1 cellular context compared by ENCODE assay signal in the genomic region with DNA sequence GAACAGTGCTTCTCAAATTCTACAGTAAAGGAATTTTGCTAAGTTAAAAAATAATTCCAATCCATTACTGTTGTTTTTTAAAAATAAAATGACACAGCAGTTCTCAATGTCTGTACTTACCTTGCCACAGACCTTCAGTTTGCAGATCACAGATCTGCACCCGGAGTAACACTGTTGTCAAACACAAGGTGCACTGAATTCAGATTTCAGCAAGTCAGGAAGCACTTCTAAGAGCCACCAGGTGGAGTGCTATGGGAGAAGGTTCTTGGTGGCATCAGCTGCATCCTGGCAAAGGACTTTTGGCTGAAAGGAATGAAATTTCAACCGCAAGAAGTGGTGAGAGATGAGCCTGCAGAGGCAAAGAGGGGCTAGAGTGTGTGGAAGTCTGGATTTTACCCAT.
TF ChIP-seq lines count a peak whose summit lies in the region.

No MANE protein-coding gene starts in this region.

TF ChIP-seq in HepG2, 621 proteins besides CTCF, POLR2A, EP300 and RAD21 (continues in another document):
- TF ChIP-seq MIXL1 (CRISPR knock-in tag; IDR thresholded peaks at IDR 0.05) (0 out of 2 replicates have a peak, but pooled peaks have one; percentile 56), XRCC5 (optimal IDR thresholded peaks at IDR 0.05; ENCODE audit: low read length) (peak; percentile 54), ZNF251 (CRISPR knock-in tag; IDR thresholded peaks at IDR 0.05) (no peak), HMGXB4 (CRISPR knock-in tag; IDR thresholded peaks at IDR 0.05; ENCODE audit: borderline replicate concordance in 1 of 2, low read depth in 1 of 2) (0 out of 4 replicates have a peak, but pooled peaks of 1 of the 2 experiments have one; percentile 57), ZNF552 (CRISPR knock-in tag; IDR thresholded peaks at IDR 0.05; ENCODE audit: borderline replicate concordance) (no peak), TFAP4 (IDR thresholded peaks at IDR 0.05; ENCODE audit: borderline replicate concordance, low read depth) (peak; percentile 55; the same call in 1 of the 2 replicates), NONO (IDR thresholded peaks at IDR 0.05) (no peak), NONO (CRISPR knock-in tag; conservative IDR thresholded peaks at IDR 0.05) (0 out of 2 replicates have a peak, but pooled peaks have one; percentile 40), ZNF296 (CRISPR knock-in tag; conservative IDR thresholded peaks at IDR 0.05) (no peak), TGIF2 (CRISPR knock-in tag; IDR thresholded peaks at IDR 0.05) (0 out of 2 replicates have a peak, but pooled peaks have one; percentile 61), ZNF160 (CRISPR knock-in tag; IDR thresholded peaks at IDR 0.05) (no peak), NFE2L2 (IDR thresholded peaks at IDR 0.05; ENCODE audit: low read length) (peak; percentile 68), RBM22 (optimal IDR thresholded peaks at IDR 0.05; ENCODE audit: low read length) (peak; percentile 66), ZNF775 (CRISPR knock-in tag; IDR thresholded peaks at IDR 0.05; ENCODE audit: borderline replicate concordance) (no peak), CEBPG (CRISPR knock-in tag; IDR thresholded peaks at IDR 0.05) (peak; percentile 31; the same call in 1 of the 2 replicates), HDAC2 (CRISPR knock-in tag; IDR thresholded peaks at IDR 0.05) (0 out of 2 replicates have a peak, but pooled peaks have one; percentile 13), BCL6 (CRISPR knock-in tag; IDR thresholded peaks at IDR 0.05) (peak; percentile 27; the same call in 1 of the 2 replicates), ETV5 (CRISPR knock-in tag; IDR thresholded peaks at IDR 0.05; ENCODE audit: borderline replicate concordance) (peak; percentile 53; the same call in 1 of the 2 replicates), ZNF451 (CRISPR knock-in tag; IDR thresholded peaks at IDR 0.05) (no peak), ZNF225 (CRISPR knock-in tag; IDR thresholded peaks at IDR 0.05) (no peak), ZNF337 (CRISPR knock-in tag; IDR thresholded peaks at IDR 0.05; ENCODE audit: borderline replicate concordance, low read depth) (no peak), ELF3 (CRISPR knock-in tag; IDR thresholded peaks at IDR 0.05) (peak; percentile 33; the same call in 1 of the 2 replicates), KAT8 (CRISPR knock-in tag; IDR thresholded peaks at IDR 0.05) (0 out of 2 replicates have a peak, but pooled peaks have one; percentile 37), RARA (CRISPR knock-in tag; IDR thresholded peaks at IDR 0.05) (no peak), MED1 (CRISPR knock-in tag; IDR thresholded peaks at IDR 0.05) (no peak), ZNF605 (CRISPR knock-in tag; IDR thresholded peaks at IDR 0.05) (no peak), TRIM24 (CRISPR knock-in tag; IDR thresholded peaks at IDR 0.05) (no peak), ZNF644 (CRISPR knock-in tag; IDR thresholded peaks at IDR 0.05; ENCODE audit: low read depth) (peak; percentile 64), MAFF (IDR thresholded peaks at IDR 0.05; ENCODE audit: low read depth, low read length) (0 out of 2 replicates have a peak, but pooled peaks have one; percentile 15), TCF7L2 (IDR thresholded peaks at IDR 0.05; ENCODE audit: low read depth, low read length) (no peak), NFIC (IDR thresholded peaks at IDR 0.05; ENCODE audit: low read length) (no peak)
- TF ChIP-seq, protein P1, sequence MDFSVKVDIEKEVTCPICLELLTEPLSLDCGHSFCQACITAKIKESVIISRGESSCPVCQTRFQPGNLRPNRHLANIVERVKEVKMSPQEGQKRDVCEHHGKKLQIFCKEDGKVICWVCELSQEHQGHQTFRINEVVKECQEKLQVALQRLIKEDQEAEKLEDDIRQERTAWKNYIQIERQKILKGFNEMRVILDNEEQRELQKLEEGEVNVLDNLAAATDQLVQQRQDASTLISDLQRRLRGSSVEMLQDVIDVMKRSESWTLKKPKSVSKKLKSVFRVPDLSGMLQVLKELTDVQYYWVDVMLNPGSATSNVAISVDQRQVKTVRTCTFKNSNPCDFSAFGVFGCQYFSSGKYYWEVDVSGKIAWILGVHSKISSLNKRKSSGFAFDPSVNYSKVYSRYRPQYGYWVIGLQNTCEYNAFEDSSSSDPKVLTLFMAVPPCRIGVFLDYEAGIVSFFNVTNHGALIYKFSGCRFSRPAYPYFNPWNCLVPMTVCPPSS (IDR thresholded peaks at IDR 0.05), result no peak
- TF ChIP-seq, protein P2, sequence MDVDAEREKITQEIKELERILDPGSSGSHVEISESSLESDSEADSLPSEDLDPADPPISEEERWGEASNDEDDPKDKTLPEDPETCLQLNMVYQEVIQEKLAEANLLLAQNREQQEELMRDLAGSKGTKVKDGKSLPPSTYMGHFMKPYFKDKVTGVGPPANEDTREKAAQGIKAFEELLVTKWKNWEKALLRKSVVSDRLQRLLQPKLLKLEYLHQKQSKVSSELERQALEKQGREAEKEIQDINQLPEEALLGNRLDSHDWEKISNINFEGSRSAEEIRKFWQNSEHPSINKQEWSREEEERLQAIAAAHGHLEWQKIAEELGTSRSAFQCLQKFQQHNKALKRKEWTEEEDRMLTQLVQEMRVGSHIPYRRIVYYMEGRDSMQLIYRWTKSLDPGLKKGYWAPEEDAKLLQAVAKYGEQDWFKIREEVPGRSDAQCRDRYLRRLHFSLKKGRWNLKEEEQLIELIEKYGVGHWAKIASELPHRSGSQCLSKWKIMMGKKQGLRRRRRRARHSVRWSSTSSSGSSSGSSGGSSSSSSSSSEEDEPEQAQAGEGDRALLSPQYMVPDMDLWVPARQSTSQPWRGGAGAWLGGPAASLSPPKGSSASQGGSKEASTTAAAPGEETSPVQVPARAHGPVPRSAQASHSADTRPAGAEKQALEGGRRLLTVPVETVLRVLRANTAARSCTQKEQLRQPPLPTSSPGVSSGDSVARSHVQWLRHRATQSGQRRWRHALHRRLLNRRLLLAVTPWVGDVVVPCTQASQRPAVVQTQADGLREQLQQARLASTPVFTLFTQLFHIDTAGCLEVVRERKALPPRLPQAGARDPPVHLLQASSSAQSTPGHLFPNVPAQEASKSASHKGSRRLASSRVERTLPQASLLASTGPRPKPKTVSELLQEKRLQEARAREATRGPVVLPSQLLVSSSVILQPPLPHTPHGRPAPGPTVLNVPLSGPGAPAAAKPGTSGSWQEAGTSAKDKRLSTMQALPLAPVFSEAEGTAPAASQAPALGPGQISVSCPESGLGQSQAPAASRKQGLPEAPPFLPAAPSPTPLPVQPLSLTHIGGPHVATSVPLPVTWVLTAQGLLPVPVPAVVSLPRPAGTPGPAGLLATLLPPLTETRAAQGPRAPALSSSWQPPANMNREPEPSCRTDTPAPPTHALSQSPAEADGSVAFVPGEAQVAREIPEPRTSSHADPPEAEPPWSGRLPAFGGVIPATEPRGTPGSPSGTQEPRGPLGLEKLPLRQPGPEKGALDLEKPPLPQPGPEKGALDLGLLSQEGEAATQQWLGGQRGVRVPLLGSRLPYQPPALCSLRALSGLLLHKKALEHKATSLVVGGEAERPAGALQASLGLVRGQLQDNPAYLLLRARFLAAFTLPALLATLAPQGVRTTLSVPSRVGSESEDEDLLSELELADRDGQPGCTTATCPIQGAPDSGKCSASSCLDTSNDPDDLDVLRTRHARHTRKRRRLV (CRISPR knock-in tag; IDR thresholded peaks at IDR 0.05), result no peak
- TF ChIP-seq, protein P3, sequence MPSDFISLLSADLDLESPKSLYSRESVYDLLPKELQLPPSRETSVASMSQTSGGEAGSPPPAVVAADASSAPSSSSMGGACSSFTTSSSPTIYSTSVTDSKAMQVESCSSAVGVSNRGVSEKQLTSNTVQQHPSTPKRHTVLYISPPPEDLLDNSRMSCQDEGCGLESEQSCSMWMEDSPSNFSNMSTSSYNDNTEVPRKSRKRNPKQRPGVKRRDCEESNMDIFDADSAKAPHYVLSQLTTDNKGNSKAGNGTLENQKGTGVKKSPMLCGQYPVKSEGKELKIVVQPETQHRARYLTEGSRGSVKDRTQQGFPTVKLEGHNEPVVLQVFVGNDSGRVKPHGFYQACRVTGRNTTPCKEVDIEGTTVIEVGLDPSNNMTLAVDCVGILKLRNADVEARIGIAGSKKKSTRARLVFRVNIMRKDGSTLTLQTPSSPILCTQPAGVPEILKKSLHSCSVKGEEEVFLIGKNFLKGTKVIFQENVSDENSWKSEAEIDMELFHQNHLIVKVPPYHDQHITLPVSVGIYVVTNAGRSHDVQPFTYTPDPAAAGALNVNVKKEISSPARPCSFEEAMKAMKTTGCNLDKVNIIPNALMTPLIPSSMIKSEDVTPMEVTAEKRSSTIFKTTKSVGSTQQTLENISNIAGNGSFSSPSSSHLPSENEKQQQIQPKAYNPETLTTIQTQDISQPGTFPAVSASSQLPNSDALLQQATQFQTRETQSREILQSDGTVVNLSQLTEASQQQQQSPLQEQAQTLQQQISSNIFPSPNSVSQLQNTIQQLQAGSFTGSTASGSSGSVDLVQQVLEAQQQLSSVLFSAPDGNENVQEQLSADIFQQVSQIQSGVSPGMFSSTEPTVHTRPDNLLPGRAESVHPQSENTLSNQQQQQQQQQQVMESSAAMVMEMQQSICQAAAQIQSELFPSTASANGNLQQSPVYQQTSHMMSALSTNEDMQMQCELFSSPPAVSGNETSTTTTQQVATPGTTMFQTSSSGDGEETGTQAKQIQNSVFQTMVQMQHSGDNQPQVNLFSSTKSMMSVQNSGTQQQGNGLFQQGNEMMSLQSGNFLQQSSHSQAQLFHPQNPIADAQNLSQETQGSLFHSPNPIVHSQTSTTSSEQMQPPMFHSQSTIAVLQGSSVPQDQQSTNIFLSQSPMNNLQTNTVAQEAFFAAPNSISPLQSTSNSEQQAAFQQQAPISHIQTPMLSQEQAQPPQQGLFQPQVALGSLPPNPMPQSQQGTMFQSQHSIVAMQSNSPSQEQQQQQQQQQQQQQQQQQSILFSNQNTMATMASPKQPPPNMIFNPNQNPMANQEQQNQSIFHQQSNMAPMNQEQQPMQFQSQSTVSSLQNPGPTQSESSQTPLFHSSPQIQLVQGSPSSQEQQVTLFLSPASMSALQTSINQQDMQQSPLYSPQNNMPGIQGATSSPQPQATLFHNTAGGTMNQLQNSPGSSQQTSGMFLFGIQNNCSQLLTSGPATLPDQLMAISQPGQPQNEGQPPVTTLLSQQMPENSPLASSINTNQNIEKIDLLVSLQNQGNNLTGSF (CRISPR knock-in tag; IDR thresholded peaks at IDR 0.05), result no peak
- TF ChIP-seq, protein P4, sequence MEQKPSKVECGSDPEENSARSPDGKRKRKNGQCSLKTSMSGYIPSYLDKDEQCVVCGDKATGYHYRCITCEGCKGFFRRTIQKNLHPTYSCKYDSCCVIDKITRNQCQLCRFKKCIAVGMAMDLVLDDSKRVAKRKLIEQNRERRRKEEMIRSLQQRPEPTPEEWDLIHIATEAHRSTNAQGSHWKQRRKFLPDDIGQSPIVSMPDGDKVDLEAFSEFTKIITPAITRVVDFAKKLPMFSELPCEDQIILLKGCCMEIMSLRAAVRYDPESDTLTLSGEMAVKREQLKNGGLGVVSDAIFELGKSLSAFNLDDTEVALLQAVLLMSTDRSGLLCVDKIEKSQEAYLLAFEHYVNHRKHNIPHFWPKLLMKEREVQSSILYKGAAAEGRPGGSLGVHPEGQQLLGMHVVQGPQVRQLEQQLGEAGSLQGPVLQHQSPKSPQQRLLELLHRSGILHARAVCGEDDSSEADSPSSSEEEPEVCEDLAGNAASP (CRISPR knock-in tag; IDR thresholded peaks at IDR 0.05; ENCODE audit: borderline replicate concordance), result no peak
- TF ChIP-seq, protein P5, sequence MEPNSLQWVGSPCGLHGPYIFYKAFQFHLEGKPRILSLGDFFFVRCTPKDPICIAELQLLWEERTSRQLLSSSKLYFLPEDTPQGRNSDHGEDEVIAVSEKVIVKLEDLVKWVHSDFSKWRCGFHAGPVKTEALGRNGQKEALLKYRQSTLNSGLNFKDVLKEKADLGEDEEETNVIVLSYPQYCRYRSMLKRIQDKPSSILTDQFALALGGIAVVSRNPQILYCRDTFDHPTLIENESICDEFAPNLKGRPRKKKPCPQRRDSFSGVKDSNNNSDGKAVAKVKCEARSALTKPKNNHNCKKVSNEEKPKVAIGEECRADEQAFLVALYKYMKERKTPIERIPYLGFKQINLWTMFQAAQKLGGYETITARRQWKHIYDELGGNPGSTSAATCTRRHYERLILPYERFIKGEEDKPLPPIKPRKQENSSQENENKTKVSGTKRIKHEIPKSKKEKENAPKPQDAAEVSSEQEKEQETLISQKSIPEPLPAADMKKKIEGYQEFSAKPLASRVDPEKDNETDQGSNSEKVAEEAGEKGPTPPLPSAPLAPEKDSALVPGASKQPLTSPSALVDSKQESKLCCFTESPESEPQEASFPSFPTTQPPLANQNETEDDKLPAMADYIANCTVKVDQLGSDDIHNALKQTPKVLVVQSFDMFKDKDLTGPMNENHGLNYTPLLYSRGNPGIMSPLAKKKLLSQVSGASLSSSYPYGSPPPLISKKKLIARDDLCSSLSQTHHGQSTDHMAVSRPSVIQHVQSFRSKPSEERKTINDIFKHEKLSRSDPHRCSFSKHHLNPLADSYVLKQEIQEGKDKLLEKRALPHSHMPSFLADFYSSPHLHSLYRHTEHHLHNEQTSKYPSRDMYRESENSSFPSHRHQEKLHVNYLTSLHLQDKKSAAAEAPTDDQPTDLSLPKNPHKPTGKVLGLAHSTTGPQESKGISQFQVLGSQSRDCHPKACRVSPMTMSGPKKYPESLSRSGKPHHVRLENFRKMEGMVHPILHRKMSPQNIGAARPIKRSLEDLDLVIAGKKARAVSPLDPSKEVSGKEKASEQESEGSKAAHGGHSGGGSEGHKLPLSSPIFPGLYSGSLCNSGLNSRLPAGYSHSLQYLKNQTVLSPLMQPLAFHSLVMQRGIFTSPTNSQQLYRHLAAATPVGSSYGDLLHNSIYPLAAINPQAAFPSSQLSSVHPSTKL (CRISPR knock-in tag; IDR thresholded peaks at IDR 0.05), result peak; percentile 48; the same call in 1 of the 2 replicates
